ENCODE assay signal across 24 cellular contexts in genomic region chr17:6358131-6358530, GRCh38.
DNase-seq lines count a peak whose midpoint lies in the region; ATAC-seq and TF ChIP-seq lines count a peak whose summit lies in the region.
"Had no signal": no experiment of that assay in that cellular context is flagged by ENCODE, and none has a peak within 500 bp of the region (broad histone marks: within the 10 kb centered on the region; RNA-seq: fewer than 3 reads in every experiment).

No MANE protein-coding gene starts in this region.

- ATAC-seq in GM21619 (IDR thresholded peaks at IDR 0.05; ENCODE audit: unreplicated experiment) (no peak), GM21423 (IDR thresholded peaks at IDR 0.05; ENCODE audit: unreplicated experiment) (no peak)

- no peak overlapping the region for H3K4me3 Mint-ChIP-seq in endodermal cell
- no peak overlapping the region for H3K4me3 Mint-ChIP-seq in osteocyte (ENCODE audit: unreplicated experiment)
- no peak overlapping the region for H3K4me3 Mint-ChIP-seq in type B pancreatic cell
- H3K4me3 Mint-ChIP-seq: CD14-positive monocyte; CD4-positive, alpha-beta memory T cell; CD4-positive, CD25-positive, alpha-beta regulatory T cell; CD8-positive, alpha-beta memory T cell had no signal

- peak; percentile 34 for DNase-seq in endodermal cell
- DNase-seq in osteocyte (ENCODE audit: extremely low spot score, unreplicated experiment), result peak; percentile 56
- DNase-seq in type B pancreatic cell (ENCODE audit: extremely low spot score, unreplicated experiment), result peak; percentile 13
- DNase-seq in superior temporal gyrus (ENCODE audit: extremely low spot score), result no peak
- DNase-seq in stimulated activated CD4-positive, alpha-beta T cell treated with anti-CD3 and anti-CD28 coated beads, Interleukin-4, amount 100 ng/mL, for 1 hour, result no peak
- DNase-seq: 8988T; ACHN; BE2C; C1 segment of cervical spinal cord; CD4-positive, alpha-beta memory T cell; CD4-positive, CD25-positive, alpha-beta regulatory T cell; CD8-positive, alpha-beta memory T cell; COR-L47; DMS 273 treated with DMSO at 0.1 percent for 48 hours; DMS153; DMS53; DMS79; DND-41; EL; GDM1 had no signal

- no peaks in the 10 kb centered on the region for H3K27me3 ChIP-seq in endodermal cell (ENCODE audit: control insufficient read depth, insufficient read depth, low read length, poor library complexity, severe bottlenecking)
- H3K27me3 ChIP-seq: BE2C, BLaER1 had no signal

- no peaks in the 10 kb centered on the region for H3K4me1 ChIP-seq in endodermal cell (ENCODE audit: control insufficient read depth, insufficient read depth, low read length)
- H3K4me1 ChIP-seq: BE2C, BLaER1 had no signal

- H3K36me3 ChIP-seq in endodermal cell (ENCODE audit: control insufficient read depth, insufficient read depth, low read length), result no peaks in the 10 kb centered on the region
- H3K36me3 ChIP-seq: BE2C, BLaER1 had no signal

- H3K9ac ChIP-seq in endodermal cell (ENCODE audit: extremely low read depth, low read length, poor library complexity, severe bottlenecking), result no peak overlapping the region
- H3K9ac ChIP-seq: BLaER1 had no signal

- no peaks in the 10 kb centered on the region for H3K9me3 ChIP-seq in endodermal cell (ENCODE audit: control insufficient read depth, low read length)
- H3K9me3 ChIP-seq: BE2C, BLaER1 had no signal

- peaks cover 4% of the 10 kb centered on the region for H3K4me1 Mint-ChIP-seq in endodermal cell
- no peaks in the 10 kb centered on the region for H3K4me1 Mint-ChIP-seq in osteocyte (ENCODE audit: unreplicated experiment)
- peaks cover 4% of the 10 kb centered on the region for H3K4me1 Mint-ChIP-seq in type B pancreatic cell (ENCODE audit: unreplicated experiment)
- H3K4me1 Mint-ChIP-seq: CD14-positive monocyte; CD4-positive, CD25-positive, alpha-beta regulatory T cell; CD8-positive, alpha-beta memory T cell had no signal

- H3K36me3 Mint-ChIP-seq in endodermal cell (ENCODE audit: low read depth) (no peaks in the 10 kb centered on the region), osteocyte (ENCODE audit: unreplicated experiment) (no peaks in the 10 kb centered on the region), type B pancreatic cell (no peaks in the 10 kb centered on the region)
- H3K36me3 Mint-ChIP-seq: CD14-positive monocyte; CD4-positive, alpha-beta memory T cell; CD4-positive, CD25-positive, alpha-beta regulatory T cell had no signal

- no peaks in the 10 kb centered on the region for H3K9me3 Mint-ChIP-seq in endodermal cell
- H3K9me3 Mint-ChIP-seq in osteocyte (ENCODE audit: unreplicated experiment), result no peaks in the 10 kb centered on the region
- no peaks in the 10 kb centered on the region for H3K9me3 Mint-ChIP-seq in type B pancreatic cell
- H3K9me3 Mint-ChIP-seq: CD14-positive monocyte; CD4-positive, alpha-beta memory T cell; CD4-positive, CD25-positive, alpha-beta regulatory T cell; CD8-positive, alpha-beta memory T cell had no signal

- no peak overlapping the region for H3K27ac ChIP-seq in endodermal cell (ENCODE audit: low read depth, low read length)
- H3K27ac ChIP-seq: BLaER1 had no signal

- WGBS in endodermal cell (ENCODE audit: insufficient coverage in 1 of 2, insufficient read length in 1 of 2), 2 experiments, result 89 to 100% methylated on average over 1 to 3 of the region's 3 CpGs

- TF ChIP-seq CTCF in endodermal cell (conservative IDR thresholded peaks at IDR 0.05) (no peak), osteocyte (IDR thresholded peaks at IDR 0.05) (no peak), type B pancreatic cell (conservative IDR thresholded peaks at IDR 0.05) (no peak)

- H3K27me3 Mint-ChIP-seq in endodermal cell (ENCODE audit: insufficient read depth) (no peaks in the 10 kb centered on the region), osteocyte (ENCODE audit: unreplicated experiment) (peaks cover 16% of the 10 kb centered on the region), type B pancreatic cell (no peaks in the 10 kb centered on the region)

- no peak overlapping the region for H3K4me3 ChIP-seq in endodermal cell (ENCODE audit: low read length)
- H3K4me3 ChIP-seq: BLaER1 had no signal

- H3K27ac Mint-ChIP-seq in endodermal cell (no peak overlapping the region), osteocyte (ENCODE audit: unreplicated experiment) (no peak overlapping the region), type B pancreatic cell (no peak overlapping the region)
- H3K27ac Mint-ChIP-seq: CD14-positive monocyte; CD4-positive, alpha-beta memory T cell; CD4-positive, CD25-positive, alpha-beta regulatory T cell had no signal

Comparison
In these comparisons a context has a peak if more than half of its experiments do, and no peak if none do; other contexts are left out.
1. DNase-seq: peak in endodermal cell (single experiment), osteocyte (single experiment) and type B pancreatic cell (single experiment); none in superior temporal gyrus (single experiment) and stimulated activated CD4-positive, alpha-beta T cell treated with anti-CD3 and anti-CD28 coated beads, Interleukin-4, amount 100 ng/mL, for 1 hour (single experiment).